In genomic region chr1:183804916-183805734, GRCh38 we compare ENCODE assay signal across 8 cellular contexts. TPM values are rescaled to one million over a fixed set of nuclear protein-coding genes. Genes with fewer than 3 reads are reported as not detected.
A peak's percentile ranks its signal among the peaks of the same experiment; 100 is the strongest.
DNase-seq lines count a peak whose midpoint lies in the region; FAIRE-seq and TF ChIP-seq lines count a peak whose summit lies in the region.

Gene RGL1, plus strand, starts transcription at chr1:183805120. Its CDS starts 178 bp downstream, at chr1:183805298.

- no peak for FAIRE-seq in kidney (lab: Jason Lieb, UNC)

- peaks cover 13% of the 10 kb centered on the region for H3K4me1 Mint-ChIP-seq in T-helper 2 cell treated with Interferon-gamma antibody and Interleukin-4, amounts not matched to agents 5 μg/mL and 100 μg/mL, for 36 hours (ENCODE audit: low read depth)

- H3K4me1 ChIP-seq in HUES64 (ENCODE audit: insufficient read depth, low read length) (peaks cover 36% of the 10 kb centered on the region), kidney (ENCODE audit: control insufficient read depth in 1 of 2, insufficient read depth in 1 of 2, low read depth in 1 of 2, low read length in 2 of 2) (peaks cover 2 to 21% of the 10 kb centered on the region in 2 donors)

- H3K9me3 Mint-ChIP-seq in T-helper 2 cell treated with Interferon-gamma antibody and Interleukin-4, amounts not matched to agents 5 μg/mL and 100 μg/mL, for 36 hours: peaks cover 23% of the 10 kb centered on the region

- peaks cover 24% of the 10 kb centered on the region for H3K27me3 Mint-ChIP-seq in T-helper 2 cell treated with Interferon-gamma antibody and Interleukin-4, amounts not matched to agents 5 μg/mL and 100 μg/mL, for 36 hours (ENCODE audit: low read depth)

- H3K9ac ChIP-seq in HUES64 (ENCODE audit: low read depth, low read length): peak within 1 kb of the TSS; percentile 78
- H3K9ac ChIP-seq in kidney (ENCODE audit: low read length in 2 of 2): peak within 1 kb of the TSS; percentile 93 to 95

- H3K9me3 ChIP-seq in HUES64 (ENCODE audit: insufficient read depth, low read depth, low read length) (no peaks in the 10 kb centered on the region; the same call in 1 of the 2 replicates), kidney (ENCODE audit: control insufficient read depth in 1 of 2, low read length in 2 of 2) (peaks cover 0 to 6% of the 10 kb centered on the region in 2 donors)

- peak; percentile 51 for DNase-seq in DMS153 (lab: John Stamatoyannopoulos, UW)
- peak; percentile 60 for DNase-seq in GM20000 (ENCODE audit: low spot score)
- DNase-seq in T-helper 2 cell treated with Interferon-gamma antibody and Interleukin-4, amounts not matched to agents 5 μg/mL and 100 μg/mL, for 36 hours (ENCODE audit: low spot score): peak; percentile 17
- peak; percentile 49 for DNase-seq in cerebellum (ENCODE audit: low spot score)
- DNase-seq in kidney: peak; percentile 87
- DNase-seq in OCI-M1 (lab: John Stamatoyannopoulos, UW): no peak

- H3K36me3 ChIP-seq in HUES64 (ENCODE audit: insufficient read depth, low read length) (no peaks in the 10 kb centered on the region), kidney (ENCODE audit: control insufficient read depth in 1 of 2, insufficient read depth in 2 of 2, low read length in 2 of 2) (no peaks in the 10 kb centered on the region)

- peak within 1 kb of the TSS; percentile 90 for H3K4me3 Mint-ChIP-seq in T-helper 2 cell treated with Interferon-gamma antibody and Interleukin-4, amounts not matched to agents 5 μg/mL and 100 μg/mL, for 36 hours

- H3K27ac ChIP-seq in HUES64 (ENCODE audit: low read depth, low read length): peak within 1 kb of the TSS; percentile 4; the same call in 1 of the 2 replicates
- peak within 1 kb of the TSS; percentile 89 to 90 for H3K27ac ChIP-seq in kidney (ENCODE audit: low read depth in 2 of 2, low read length in 2 of 2)
- peak within 1 kb of the TSS in 20 of 21 experiments; percentile 51 to 92 (median 83) for H3K27ac ChIP-seq in skin epidermis

- peaks cover 23% of the 10 kb centered on the region for H3K27me3 ChIP-seq in HUES64 (ENCODE audit: insufficient read depth, low read length)

- H3K4me3 ChIP-seq in HUES64 (ENCODE audit: low read length): peak within 1 kb of the TSS; percentile 63
- H3K4me3 ChIP-seq in kidney (ENCODE audit: low read length in 2 of 2): peak within 1 kb of the TSS; percentile 92 to 98
- H3K4me3 ChIP-seq in skin epidermis: peak within 1 kb of the TSS; percentile 46 to 67 (median 55)

- H3K36me3 Mint-ChIP-seq in T-helper 2 cell treated with Interferon-gamma antibody and Interleukin-4, amounts not matched to agents 5 μg/mL and 100 μg/mL, for 36 hours (ENCODE audit: low read depth): peaks cover 5% of the 10 kb centered on the region

- no peak for TF ChIP-seq CTCF in GM20000 (IDR thresholded peaks at IDR 0.05; ENCODE audit: extremely low read depth, missing control alignments)
- no peak for TF ChIP-seq CTCF in kidney (IDR thresholded peaks at IDR 0.05; ENCODE audit: borderline replicate concordance, extremely low read depth, insufficient read depth)

- H3K27ac Mint-ChIP-seq in T-helper 2 cell treated with Interferon-gamma antibody and Interleukin-4, amounts not matched to agents 5 μg/mL and 100 μg/mL, for 36 hours: peak within 1 kb of the TSS; percentile 4

- intact Hi-C loops in kidney (cut with DNase I): no loop called here

- WGBS in HUES64: under 1% methylated on average over 55 of the region's 56 CpGs

RNA-seq across cellular contexts. Expression of gene RGL1, which starts in this region (rescaled TPM):
- 5.1 TPM for polyA plus RNA-seq in HUES64 (2013, experiment 1 of 2)
- polyA plus RNA-seq in HUES64 (2013, experiment 2 of 2): 7.1 TPM
- total RNA-seq in cerebellum (27.2 TPM), kidney (30.7 TPM)
- polyA plus RNA-seq in kidney (ENCODE audit: insufficient read depth, low read depth, low replicate concordance): 17.3 TPM

Comparison
In these comparisons a context has a peak if more than half of its experiments do, and no peak if none do; other contexts are left out.
1. H3K27ac ChIP-seq: peak in every context shown above with its lines; median percentile 90 in kidney; 83 in skin epidermis; 4 in HUES64.